Comparison of ENCODE assay signal across 1 cellular context in genomic region chr10:132786279-132786528, GRCh38.
TF ChIP-seq lines count a peak whose summit lies in the region.

No MANE protein-coding gene starts in this region.

TF ChIP-seq in WTC11, 78 proteins besides CTCF, POLR2A, EP300 and RAD21 (continued from another document):
- TF ChIP-seq ARID4B (CRISPR knock-in tag; IDR thresholded peaks at IDR 0.05; ENCODE audit: borderline replicate concordance) (no peak), USF1 (CRISPR knock-in tag; IDR thresholded peaks at IDR 0.05) (no peak), ESRRA (CRISPR knock-in tag; IDR thresholded peaks at IDR 0.05; ENCODE audit: borderline replicate concordance) (no peak), ATF6 (CRISPR knock-in tag; IDR thresholded peaks at IDR 0.05) (no peak), EMX1 (CRISPR knock-in tag; IDR thresholded peaks at IDR 0.05) (no peak), RELA (CRISPR knock-in tag; IDR thresholded peaks at IDR 0.05; ENCODE audit: borderline replicate concordance) (no peak), ZNF396 (CRISPR knock-in tag; IDR thresholded peaks at IDR 0.05; ENCODE audit: borderline replicate concordance) (no peak), MYBL2 (CRISPR knock-in tag; IDR thresholded peaks at IDR 0.05) (no peak), AFF4 (CRISPR knock-in tag; IDR thresholded peaks at IDR 0.05; ENCODE audit: borderline replicate concordance) (no peak), KAT7 (CRISPR knock-in tag; IDR thresholded peaks at IDR 0.05; ENCODE audit: borderline replicate concordance) (no peak), NFATC4 (CRISPR knock-in tag; IDR thresholded peaks at IDR 0.05) (no peak), NFYB (CRISPR knock-in tag; conservative IDR thresholded peaks at IDR 0.05; ENCODE audit: low read depth) (no peak)
